Comparison of ENCODE assay signal across 7 cellular contexts in genomic region chr3:30761374-30761773, GRCh38.
"Had no signal": no experiment of that assay in that cellular context is flagged by ENCODE, and none has a peak within 500 bp of the region (broad histone marks: within the 10 kb centered on the region; RNA-seq: fewer than 3 reads in every experiment).

No MANE protein-coding gene starts in this region.

- H3K4me1 Mint-ChIP-seq: GM23338, H9 had no signal

- H3K4me3 ChIP-seq: GM23338, K562 had no signal

- H3K27ac ChIP-seq: HL-60 had no signal

- H3K9me3 Mint-ChIP-seq: GM23338, H9, HFFc6 had no signal

- H3K27ac Mint-ChIP-seq: GM23338, H9, HFFc6 had no signal

- DNase-seq: H9, HCEC 1CT, HFFc6, IMR-90 had no signal

- H3K4me3 Mint-ChIP-seq: GM23338, H9, HFFc6 had no signal

- ATAC-seq: GM23338, K562 had no signal
